27 cellular contexts compared by ENCODE assay signal in the genomic region with DNA sequence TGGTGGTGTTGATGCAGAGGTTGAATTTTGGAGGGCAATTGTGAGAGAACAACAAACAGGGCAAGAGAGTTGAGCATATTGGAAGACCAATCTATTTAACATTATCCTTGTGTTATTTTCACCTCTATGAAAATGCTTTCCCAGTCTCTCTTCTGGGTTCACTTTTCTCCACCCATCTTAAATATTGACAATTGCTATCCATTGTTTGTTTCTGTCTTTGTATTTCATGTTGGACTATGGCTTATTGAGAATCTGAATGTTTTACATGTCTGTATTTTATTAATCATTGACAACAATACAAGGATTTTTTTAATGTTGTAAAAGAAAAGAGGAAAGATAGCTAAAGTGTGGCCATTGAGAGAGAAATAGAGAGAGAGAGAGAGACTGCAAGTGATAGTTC.
"Had no signal": no experiment of that assay in that cellular context is flagged by ENCODE, and none has a peak within 500 bp of the region (broad histone marks: within the 10 kb centered on the region; RNA-seq: fewer than 3 reads in every experiment).

No MANE protein-coding gene starts in this region.

- H3K9me3 ChIP-seq: esophagus muscularis mucosa, gastrocnemius medialis, heart left ventricle had no signal

- ATAC-seq: activated CD4-positive, CD25-positive, alpha-beta regulatory T cell treated with anti-CD3 and anti-CD28 coated beads, Interleukin-2, amount 50 U/mL, for 24 hours; activated CD8-positive, alpha-beta T cell treated with anti-CD3 and anti-CD28 coated beads for 36 hours; activated T-cell treated with anti-CD3 and anti-CD28 coated beads, Interleukin-2, amount 50 U/mL, for 4 hours; activated T-helper 17 cell treated with anti-CD3 and anti-CD28 coated beads, Interleukin-2, amount 50 U/mL, for 72 hours; effector memory CD8-positive, alpha-beta T cell; foreskin keratinocyte; gastrocnemius medialis; heart left ventricle had no signal

- H3K27me3 ChIP-seq: brain microvascular endothelial cell, dorsolateral prefrontal cortex, esophagus muscularis mucosa, foreskin keratinocyte, gastrocnemius medialis, heart left ventricle had no signal

- H3K4me3 ChIP-seq: coronary artery, dorsolateral prefrontal cortex, esophagus muscularis mucosa, gastrocnemius medialis, heart left ventricle had no signal

- H3K4me1 ChIP-seq: foreskin keratinocyte, gastrocnemius medialis, heart left ventricle had no signal

- DNase-seq: activated B cell treated with CpG ODN at 0.5 μM for 24 hours; activated CD4-positive, alpha-beta T cell treated with anti-CD3 and anti-CD28 coated beads for 48 hours; activated CD4-positive, alpha-beta T cell treated with anti-CD3 and anti-CD28 coated beads, Interleukin-2, amount 50 U/mL, for 1 hour; activated CD4-positive, alpha-beta T cell treated with anti-CD3 and anti-CD28 coated beads, Interleukin-2, amount 50 U/mL, for 48 hours; activated CD8-positive, alpha-beta memory T cell treated with anti-CD3 and anti-CD28 coated beads for 24 hours; activated CD8-positive, alpha-beta T cell treated with anti-CD3 and anti-CD28 coated beads for 36 hours; activated effector memory CD4-positive, alpha-beta T cell treated with Interleukin-2 at 50 U/mL for 16 hours; activated gamma-delta T cell treated with Interleukin-2 at 50 U/mL for 16 hours; activated naive CD4-positive, alpha-beta T cell treated with anti-CD3 and anti-CD28 coated beads, Interleukin-2, amount 50 U/mL, for 16 hours; activated naive CD4-positive, alpha-beta T cell treated with Interleukin-2 at 50 U/mL for 16 hours; activated T-cell treated with anti-CD3 and anti-CD28 coated beads, Interleukin-2, amount 50 U/mL, for 4 hours; amniotic stem cell; anterior cingulate cortex; brain microvascular endothelial cell; dorsolateral prefrontal cortex; effector memory CD8-positive, alpha-beta T cell; erythroblast; foreskin keratinocyte; gastrocnemius medialis; glutamatergic neuron; heart left ventricle; T-helper 2 cell; WERI-Rb-1 had no signal

- H3K36me3 ChIP-seq: brain microvascular endothelial cell, esophagus muscularis mucosa, gastrocnemius medialis, heart left ventricle, WERI-Rb-1 had no signal

- H3K27ac ChIP-seq: brain microvascular endothelial cell, coronary artery, dorsolateral prefrontal cortex, esophagus muscularis mucosa, foreskin keratinocyte, gastrocnemius medialis, heart left ventricle, WERI-Rb-1 had no signal
